Comparison of ENCODE assay signal across 1 cellular context in the genomic region with DNA sequence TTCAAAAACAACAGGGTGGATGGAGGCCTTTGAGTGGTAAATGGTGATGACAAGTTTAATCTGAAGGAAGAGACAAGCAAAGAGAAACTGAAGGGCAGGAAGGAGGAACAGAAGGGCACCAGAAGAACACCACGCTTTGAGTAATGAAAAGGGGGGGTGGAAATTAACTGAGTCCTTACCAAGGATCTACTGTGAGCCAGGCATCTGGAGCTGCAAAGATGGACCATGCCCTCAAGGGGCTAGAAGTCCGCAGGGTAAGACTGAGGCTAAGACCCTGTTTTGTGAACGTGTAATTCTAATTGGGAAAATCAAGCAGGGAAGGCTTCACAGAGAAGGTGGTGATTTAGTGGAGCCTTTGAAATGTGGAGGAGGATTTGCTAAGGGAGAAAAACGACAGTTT.
TF ChIP-seq lines count a peak whose summit lies in the region.

No MANE protein-coding gene starts in this region.

TF ChIP-seq in H1, 55 proteins besides CTCF, POLR2A, EP300 and RAD21:
- TF ChIP-seq TCF12 (IDR thresholded peaks at IDR 0.05; ENCODE audit: low read depth, low read length), result no peak
- TF ChIP-seq KDM5A (IDR thresholded peaks at IDR 0.05; ENCODE audit: low read length), result no peak
- TF ChIP-seq BACH1 (IDR thresholded peaks at IDR 0.05; ENCODE audit: low read length), result no peak
- no peak for TF ChIP-seq RBBP5 (IDR thresholded peaks at IDR 0.05; ENCODE audit: borderline replicate concordance, low read depth, low read length)
- no peak for TF ChIP-seq TAF1 (IDR thresholded peaks at IDR 0.05; ENCODE audit: low read depth, low read length)
- TF ChIP-seq CHD2 (IDR thresholded peaks at IDR 0.05; ENCODE audit: low read length), result no peak
- no peak for TF ChIP-seq HDAC2 (IDR thresholded peaks at IDR 0.05; ENCODE audit: borderline replicate concordance in 1 of 2, low read depth in 2 of 2, low read length in 2 of 2)
- TF ChIP-seq RFX5 (IDR thresholded peaks at IDR 0.05; ENCODE audit: borderline replicate concordance, low read depth, low read length), result no peak
- no peak for TF ChIP-seq BRCA1 (IDR thresholded peaks at IDR 0.05; ENCODE audit: low read depth, low read length)
- TF ChIP-seq ASH2L (IDR thresholded peaks at IDR 0.05; ENCODE audit: low read length), result no peak
TF ChIP-seq in H1: peak in this region for 0.
